Comparison of ENCODE assay signal across 9 cellular contexts in genomic region chr1:154534263-154534844, GRCh38. TPM values are rescaled to one million over a fixed set of nuclear protein-coding genes. Genes with fewer than 3 reads are reported as not detected.
A peak's percentile ranks its signal among the peaks of the same experiment; 100 is the strongest.
DNase-seq lines count a peak whose midpoint lies in the region; ATAC-seq, FAIRE-seq and TF ChIP-seq lines count a peak whose summit lies in the region.
"Had no signal": no experiment of that assay in that cellular context is flagged by ENCODE, and none has a peak within 500 bp of the region (broad histone marks: within the 10 kb centered on the region; RNA-seq: fewer than 3 reads in every experiment).

No MANE protein-coding gene starts in this region.

- FAIRE-seq in urothelium cell line (lab: Jason Lieb, UNC), result no peak

- H3K4me1 ChIP-seq in cardiac muscle cell (ENCODE audit: low read depth), result no peaks in the 10 kb centered on the region
- H3K4me1 ChIP-seq in right atrium auricular region, result no peaks in the 10 kb centered on the region

- in situ Hi-C loops in KBM-7 (cut with MboI; ENCODE audit: low pct_unique_long_range_greater_than_20kb, low sequenced_read_pairs), result no loop called here

- no peaks in the 10 kb centered on the region for H3K36me3 ChIP-seq in cardiac muscle cell
- no peaks in the 10 kb centered on the region for H3K36me3 ChIP-seq in right atrium auricular region

- H3K9me3 ChIP-seq in cardiac muscle cell (ENCODE audit: low read depth) (no peaks in the 10 kb centered on the region), right atrium auricular region (no peaks in the 10 kb centered on the region)

- DNase-seq in cardiac muscle cell (ENCODE audit: low read depth in 1 of 2, low spot score in 1 of 2) (peak; percentile 24 to 52), right atrium auricular region (ENCODE audit: low spot score) (no peak), NCI-H748 (lab: John Stamatoyannopoulos, UW; ENCODE audit: unreplicated experiment) (peak; percentile 79), urothelium cell line (ENCODE audit: low spot score) (peak; percentile 80), KBM-7 (no peak)

- H3K27me3 ChIP-seq in cardiac muscle cell (no peaks in the 10 kb centered on the region), right atrium auricular region (no peaks in the 10 kb centered on the region)

- H3K27ac ChIP-seq in cardiac muscle cell (no peak overlapping the region), right atrium auricular region (no peak overlapping the region)

- H3K4me3 ChIP-seq in cardiac muscle cell (no peak overlapping the region), right atrium auricular region (no peak overlapping the region)

- TF ChIP-seq CTCF in cardiac muscle cell (IDR thresholded peaks at IDR 0.05; ENCODE audit: low read depth, low read length) (peak; percentile 37), right atrium auricular region (IDR thresholded peaks at IDR 0.05) (peak in 1 of 2 donors; percentile 47)

- ATAC-seq in esophagus mucosa, result peak; percentile 57
- no peak for ATAC-seq in GM18867 (IDR thresholded peaks at IDR 0.05; ENCODE audit: unreplicated experiment)
- no peak for ATAC-seq in HG03196 (IDR thresholded peaks at IDR 0.05; ENCODE audit: unreplicated experiment)

RNA-seq across cellular contexts. Expression of gene UBE2Q1, which starts 24.1 kb away (rescaled TPM):
- total RNA-seq in cardiac muscle cell (41.6 and 46.5 TPM in 2 replicates), right atrium auricular region (10 to 100 TPM; 18.5 to 26.3 TPM), esophagus mucosa (37.3 TPM)
- 60.8 and 77.2 TPM in 2 replicates for polyA plus RNA-seq in cardiac muscle cell

RNA-seq across cellular contexts. Expression of gene SHE, which starts 32.1 kb away (rescaled TPM):
- 2.1 and 2.7 TPM in 2 replicates for total RNA-seq in cardiac muscle cell
- polyA plus RNA-seq in cardiac muscle cell, result 1.7 and 2.0 TPM in 2 replicates
- total RNA-seq in right atrium auricular region, result 10 to 100 TPM; 10.8 to 19.9 TPM
- 1.4 TPM for total RNA-seq in esophagus mucosa
- total RNA-seq: CD4-positive, alpha-beta memory T cell had no signal
- polyA plus RNA-seq: CD4-positive, alpha-beta memory T cell had no signal

RNA-seq across cellular contexts. Expression of gene TDRD10, which starts 32.3 kb away (rescaled TPM):
- total RNA-seq in cardiac muscle cell (0.51 and 0.53 TPM in 2 replicates), right atrium auricular region (1 to 10 TPM in 1 of 2 donors, under 1 TPM in 1; 0.85 to 1.8 TPM), esophagus mucosa (0.44 TPM)
- polyA plus RNA-seq in cardiac muscle cell, result 0.54 and 1.0 TPM in 2 replicates
- total RNA-seq: CD4-positive, alpha-beta memory T cell had no signal
- polyA plus RNA-seq: CD4-positive, alpha-beta memory T cell had no signal

RNA-seq across cellular contexts. Expression of gene CHRNB2, which starts 33.2 kb away (rescaled TPM):
- total RNA-seq in cardiac muscle cell (0.12 and 0.46 TPM in 2 replicates), right atrium auricular region (under 1 TPM in 1 of 2 donors, not detected in 1; 0.24 TPM), esophagus mucosa (0.20 TPM)
- not detected in 2 replicates for polyA plus RNA-seq in cardiac muscle cell
- total RNA-seq: CD4-positive, alpha-beta memory T cell had no signal
- polyA plus RNA-seq: CD4-positive, alpha-beta memory T cell had no signal

Comparison
In these comparisons a context has a peak if more than half of its experiments do, and no peak if none do; other contexts are left out.
1. DNase-seq: peak in cardiac muscle cell (2 of 2), NCI-H748 (single experiment) and urothelium cell line (single experiment); none in right atrium auricular region (single experiment) and KBM-7 (single experiment).